8 cellular contexts compared by ENCODE assay signal in genomic region chr2:189613077-189613636, GRCh38. TPM values are rescaled to one million over a fixed set of nuclear protein-coding genes. Genes with fewer than 3 reads are reported as not detected.
DNase-seq lines count a peak whose midpoint lies in the region; ATAC-seq and FAIRE-seq lines count a peak whose summit lies in the region.

No MANE protein-coding gene starts in this region.

- FAIRE-seq in TTC549 (lab: Jason Lieb, UNC) = peak; percentile 83

- intact Hi-C loops in Right ventricle myocardium superior (cut with DNase I) = loop anchor here (2.0 kb wide), 1 partner anchor 32 kb away; the partner anchor contains the start of gene SLC40A1

- peak; percentile 97 for ATAC-seq in Right ventricle myocardium superior (ENCODE audit: poor library complexity)
- no peak for ATAC-seq in GM19395 (IDR thresholded peaks at IDR 0.05; ENCODE audit: unreplicated experiment)
- no peak for ATAC-seq in HG03139 (IDR thresholded peaks at IDR 0.05; ENCODE audit: unreplicated experiment)

- DNase-seq in EH (ENCODE audit: low read depth) (peak; percentile 93), Right ventricle myocardium superior (no peak), putamen (ENCODE audit: low spot score) (peak; percentile 3), AML-193 (lab: John Stamatoyannopoulos, UW) (no peak), NCI-H2107 treated with DMSO at 0.1 percent for 48 hours (lab: John Stamatoyannopoulos, UW; ENCODE audit: unreplicated experiment) (no peak)

RNA-seq across cellular contexts. Expression of gene SLC40A1, which starts 32.6 kb away (rescaled TPM):
- 48.2 TPM for total RNA-seq in Right ventricle myocardium superior

RNA-seq across cellular contexts. Expression of gene ASNSD1, which starts 48.1 kb away (rescaled TPM):
- 37.9 TPM for total RNA-seq in Right ventricle myocardium superior

Comparison
In these comparisons a context has a peak if more than half of its experiments do, and no peak if none do; other contexts are left out.
1. DNase-seq: peak in EH (single experiment) and putamen (single experiment); none in Right ventricle myocardium superior (single experiment), AML-193 (0 of 2) and NCI-H2107 treated with DMSO at 0.1 percent for 48 hours (single experiment).